In genomic region chr19:609001-609340, GRCh38 we compare ENCODE assay signal across 11 cellular contexts. TPM values are rescaled to one million over a fixed set of nuclear protein-coding genes. Genes with fewer than 3 reads are reported as not detected.
DNase-seq lines count a peak whose midpoint lies in the region; FAIRE-seq and TF ChIP-seq lines count a peak whose summit lies in the region.
"Had no signal": no experiment of that assay in that cellular context is flagged by ENCODE, and none has a peak within 500 bp of the region (broad histone marks: within the 10 kb centered on the region; RNA-seq: fewer than 3 reads in every experiment).

No MANE protein-coding gene starts in this region.

- no peaks in the 10 kb centered on the region for H3K27me3 Mint-ChIP-seq in CD4-positive, alpha-beta memory T cell
- H3K27me3 Mint-ChIP-seq: activated B cell treated with CpG ODN at 0.5 μM for 24 hours had no signal

- peaks cover 27% of the 10 kb centered on the region for H3K4me1 ChIP-seq in OCI-LY7 (ENCODE audit: insufficient read depth, low read length, poor library complexity, severe bottlenecking)
- peaks cover 25% of the 10 kb centered on the region for H3K4me1 ChIP-seq in CD4-positive, alpha-beta memory T cell (ENCODE audit: insufficient read depth, low read length)
- H3K4me1 ChIP-seq: parathyroid adenoma had no signal

- BruUV-seq in OCI-LY7 (replicated peaks; lab: Mats Ljungman, UMichigan), result no TSS peak

- no peak overlapping the region for H3K4me3 Mint-ChIP-seq in CD4-positive, alpha-beta memory T cell
- H3K4me3 Mint-ChIP-seq: activated B cell treated with CpG ODN at 0.5 μM for 24 hours had no signal

- no peaks in the 10 kb centered on the region for H4K20me1 ChIP-seq in OCI-LY7 (ENCODE audit: insufficient read depth, low read length)

- intact Hi-C loops in head of caudate nucleus (cut with DNase I), result no loop called here
- intact Hi-C loops in OCI-LY7 (cut with micrococcal nuclease; ENCODE audit: unreplicated experiment), result no loop called here
- intact Hi-C loops in CD4-positive, alpha-beta memory T cell (cut with micrococcal nuclease), result no loop called here

- H3K79me2 ChIP-seq in OCI-LY7 (ENCODE audit: insufficient read depth, low read depth, low read length), result no peaks in the 10 kb centered on the region
- H3K79me2 ChIP-seq: parathyroid adenoma had no signal

- peaks cover 0 to 5% of the 10 kb centered on the region in 2 donors for H3K36me3 Mint-ChIP-seq in CD4-positive, alpha-beta memory T cell

- CTCF ChIA-PET in OCI-LY7 (lab: Charles Lee; ENCODE audit: unreplicated experiment), result no interaction called here
- CTCF ChIA-PET in CD4-positive, alpha-beta memory T cell (lab: Charles Lee; ENCODE audit: partially characterized antibody), result no interaction called here

- TF ChIP-seq CTCF in OCI-LY7 (conservative IDR thresholded peaks at IDR 0.05; ENCODE audit: low read length), result no peak

- no peak overlapping the region for H3K27ac Mint-ChIP-seq in CD4-positive, alpha-beta memory T cell
- H3K27ac Mint-ChIP-seq: activated B cell treated with CpG ODN at 0.5 μM for 24 hours had no signal

- H3K4me1 Mint-ChIP-seq in CD4-positive, alpha-beta memory T cell, result peaks cover 6 to 27% (median 15%) of the 10 kb centered on the region in 4 donors

- H3K27me3 ChIP-seq in CD4-positive, alpha-beta memory T cell (ENCODE audit: insufficient read depth, low read length), result no peaks in the 10 kb centered on the region

- no peak overlapping the region for H2AFZ ChIP-seq in OCI-LY7 (ENCODE audit: low read length)
- H2AFZ ChIP-seq: parathyroid adenoma had no signal

- POLR2A ChIA-PET in OCI-LY7 (lab: Charles Lee), result no interaction called here
- POLR2A ChIA-PET in CD4-positive, alpha-beta memory T cell (lab: Charles Lee; ENCODE audit: partially characterized antibody), result interaction anchor here (1.2 kb wide), 1 partner anchor 54 kb away, joined by 3 read pairs; the partner anchor contains the start of gene RNF126

- H3K9me3 ChIP-seq in OCI-LY7 (ENCODE audit: low read length), result no peaks in the 10 kb centered on the region
- H3K9me3 ChIP-seq in CD4-positive, alpha-beta memory T cell (ENCODE audit: control insufficient read depth in 1 of 2, low read length in 2 of 2), result no peaks in the 10 kb centered on the region

- no peak for FAIRE-seq in RCC 7860 (lab: Jason Lieb, UNC)

- H3K9me2 ChIP-seq in OCI-LY7 (ENCODE audit: insufficient read depth, low read length), result no peaks in the 10 kb centered on the region

- no peak overlapping the region for H3K4me2 ChIP-seq in OCI-LY7 (ENCODE audit: low read length)

- H3K27ac ChIP-seq in OCI-LY7 (ENCODE audit: low read depth, low read length, poor library complexity, severe bottlenecking), result no peak overlapping the region
- H3K27ac ChIP-seq in CD4-positive, alpha-beta memory T cell (ENCODE audit: low read depth, low read length), result no peak overlapping the region
- H3K27ac ChIP-seq: parathyroid adenoma had no signal

- DNase-seq in CMK (ENCODE audit: low read depth) (peak; percentile 63), RCC 7860 (ENCODE audit: low spot score) (peak; percentile 55), head of caudate nucleus (peak; percentile 63 to 96 (median 88)), occipital lobe (lab: John Stamatoyannopoulos, UW) (peak; percentile 51), GDM1 (lab: John Stamatoyannopoulos, UW) (no peak), OCI-LY7 (ENCODE audit: low spot score) (no peak)
- no peak for DNase-seq in stimulated activated CD4-positive, alpha-beta T cell treated with anti-CD3 and anti-CD28 coated beads, Interleukin-12 subunit alpha, Interleukin-12 subunit beta, amount 100 ng/mL, for 4 hours
- no peak for DNase-seq in CD4-positive, alpha-beta memory T cell
- DNase-seq: activated B cell treated with CpG ODN at 0.5 μM for 24 hours; activated naive CD4-positive, alpha-beta T cell had no signal

- H3K36me3 ChIP-seq in OCI-LY7 (ENCODE audit: insufficient read depth, low read length), result peaks cover 14% of the 10 kb centered on the region
- no peaks in the 10 kb centered on the region for H3K36me3 ChIP-seq in CD4-positive, alpha-beta memory T cell (ENCODE audit: insufficient read depth, low read length)

- no peaks in the 10 kb centered on the region for H3K9me3 Mint-ChIP-seq in CD4-positive, alpha-beta memory T cell
- H3K9me3 Mint-ChIP-seq: activated B cell treated with CpG ODN at 0.5 μM for 24 hours had no signal

- no peak overlapping the region for H3K4me3 ChIP-seq in OCI-LY7 (ENCODE audit: low read depth, low read length, poor library complexity, severe bottlenecking)
- no peak overlapping the region for H3K4me3 ChIP-seq in CD4-positive, alpha-beta memory T cell (ENCODE audit: low read length in 2 of 2)

RNA-seq across cellular contexts. Expression of gene HCN2, which starts 19.3 kb away (rescaled TPM):
- total RNA-seq in occipital lobe (8.0 TPM), OCI-LY7 (2022) (1.0 and 1.2 TPM in 2 replicates)
- 0.05 and 0.06 TPM in 2 replicates for total RNA-seq in OCI-LY7 (2014; rRNA removed; shearing (Covaris generic))
- total RNA-seq in CD4-positive, alpha-beta memory T cell, result 1 to 10 TPM; 2.5 to 2.9 TPM
- not detected for polyA plus RNA-seq in CD4-positive, alpha-beta memory T cell

RNA-seq across cellular contexts. Expression of gene POLRMT, which starts 24.4 kb away (rescaled TPM):
- 12.5 TPM for total RNA-seq in occipital lobe
- 50.0 and 65.5 TPM in 2 replicates for total RNA-seq in OCI-LY7 (2014; rRNA removed; shearing (Covaris generic))
- total RNA-seq in OCI-LY7 (2022), result 70.7 and 74.6 TPM in 2 replicates
- total RNA-seq in CD4-positive, alpha-beta memory T cell, result 100 to 1,000 TPM in 1 of 2 experiments, 10 to 100 TPM in 1; 98.9 to 103 TPM
- polyA plus RNA-seq in CD4-positive, alpha-beta memory T cell, result 10 to 100 TPM; 31.6 to 58.4 TPM

RNA-seq across cellular contexts. Expression of gene FGF22, which starts 30.7 kb away (rescaled TPM):
- total RNA-seq in occipital lobe (0.62 TPM), OCI-LY7 (2022) (0.48 and 0.53 TPM in 2 replicates)
- 0.21 TPM in 1 of 2 replicates, not detected in the other for total RNA-seq in OCI-LY7 (2014; rRNA removed; shearing (Covaris generic))
- 1 to 10 TPM; 1.8 to 1.9 TPM for total RNA-seq in CD4-positive, alpha-beta memory T cell
- polyA plus RNA-seq in CD4-positive, alpha-beta memory T cell, result not detected

RNA-seq across cellular contexts. Expression of gene BSG, which starts 36.6 kb away (rescaled TPM):
- 77.4 TPM for total RNA-seq in occipital lobe
- total RNA-seq in OCI-LY7 (2014; rRNA removed; shearing (Covaris generic)), result 158 and 180 TPM in 2 replicates
- 189 and 197 TPM in 2 replicates for total RNA-seq in OCI-LY7 (2022)
- total RNA-seq in CD4-positive, alpha-beta memory T cell, result 100 to 1,000 TPM; 150 to 151 TPM
- polyA plus RNA-seq in CD4-positive, alpha-beta memory T cell, result 100 to 1,000 TPM; 332 to 346 TPM

RNA-seq across cellular contexts. Expression of gene RNF126, which starts 54.0 kb away (rescaled TPM):
- total RNA-seq in occipital lobe (10.8 TPM), OCI-LY7 (2022) (104 and 106 TPM in 2 replicates)
- 85.8 and 98.6 TPM in 2 replicates for total RNA-seq in OCI-LY7 (2014; rRNA removed; shearing (Covaris generic))
- total RNA-seq in CD4-positive, alpha-beta memory T cell, result 100 to 1,000 TPM; 105 to 112 TPM
- 10 to 100 TPM; 82.3 to 95.6 TPM for polyA plus RNA-seq in CD4-positive, alpha-beta memory T cell

Comparison
In these comparisons a context has a peak if more than half of its experiments do, and no peak if none do; other contexts are left out.
1. DNase-seq: peak in CMK (single experiment), RCC 7860 (single experiment), head of caudate nucleus (42 of 42) and occipital lobe (single experiment); none in stimulated activated CD4-positive, alpha-beta T cell treated with anti-CD3 and anti-CD28 coated beads, Interleukin-12 subunit alpha, Interleukin-12 subunit beta, amount 100 ng/mL, for 4 hours (single experiment), GDM1 (single experiment), OCI-LY7 (single experiment) and CD4-positive, alpha-beta memory T cell (0 of 5).